8 cellular contexts compared by ENCODE assay signal in genomic region chr2:208254118-208254870, GRCh38. TPM values are rescaled to one million over a fixed set of nuclear protein-coding genes. Genes with fewer than 3 reads are reported as not detected.
DNase-seq lines count a peak whose midpoint lies in the region; ATAC-seq and TF ChIP-seq lines count a peak whose summit lies in the region.

No MANE protein-coding gene starts in this region.

- H3K27ac ChIP-seq in RWPE2 (ENCODE audit: poor library complexity, severe bottlenecking) (peak overlapping the region; percentile 66), substantia nigra (ENCODE audit: low read depth, low read length, poor library complexity, severe bottlenecking) (peak overlapping the region; percentile 75)

- H3K27me3 ChIP-seq in RWPE2 (ENCODE audit: insufficient read depth, poor library complexity, severe bottlenecking) = no peaks in the 10 kb centered on the region

- peaks cover 43% of the 10 kb centered on the region for H3K36me3 ChIP-seq in RWPE2 (ENCODE audit: low read depth)

- no peaks in the 10 kb centered on the region for H3K9me3 ChIP-seq in RWPE2 (ENCODE audit: severe bottlenecking)

- TF ChIP-seq CTCF in RWPE2 (IDR thresholded peaks at IDR 0.05; ENCODE audit: poor library complexity, severe bottlenecking) = peak; percentile 76

- ATAC-seq in GM21723 (IDR thresholded peaks at IDR 0.05; ENCODE audit: unreplicated experiment) (peak; percentile 71), RWPE2 (ENCODE audit: low read depth) (peak; percentile 73)

- H3K4me1 ChIP-seq in RWPE2 (ENCODE audit: insufficient read depth, poor library complexity, severe bottlenecking) = peaks cover 16% of the 10 kb centered on the region

- DNase-seq in Daoy (ENCODE audit: low read depth) (peak; percentile 79), RWPE2 (ENCODE audit: low spot score) (peak; percentile 76), foreskin melanocyte (peak; percentile 67), non-pigmented ciliary epithelial cell (ENCODE audit: low read depth) (peak; percentile 40), substantia nigra (lab: John Stamatoyannopoulos, UW) (peak; percentile 28 to 90 (median 77))
- peak; percentile 84 for DNase-seq in Jurkat, Clone E6-1 (ENCODE audit: low read depth, low spot score)
- peak; percentile 69 for DNase-seq in activated gamma-delta T cell treated with anti-CD3 and anti-CD28 coated beads, Interleukin-2, amount 50 U/mL, for 16 hours (ENCODE audit: low read depth)

- H3K4me3 ChIP-seq in Jurkat, Clone E6-1 (ENCODE audit: low read length) = peak overlapping the region; percentile 98
- peak overlapping the region; percentile 56 for H3K4me3 ChIP-seq in RWPE2 (ENCODE audit: severe bottlenecking)

RNA-seq across cellular contexts. Expression of gene IDH1, which starts 0.6 kb away (rescaled TPM):
- 48.1 and 51.1 TPM in 2 replicates for total RNA-seq in Daoy (2014; rRNA removed; shearing (Covaris generic))
- polyA plus RNA-seq in Jurkat, Clone E6-1 (2012; ENCODE audit: insufficient read depth, insufficient read length) = 29.0 TPM

RNA-seq across cellular contexts. Expression of gene PIKFYVE, which starts 11.8 kb away (rescaled TPM):
- total RNA-seq in Daoy (2014; rRNA removed; shearing (Covaris generic)) = 11.4 and 12.5 TPM in 2 replicates
- polyA plus RNA-seq in Jurkat, Clone E6-1 (2012; ENCODE audit: insufficient read depth, insufficient read length) = 29.8 TPM

Comparison
In these comparisons a context has a peak if more than half of its experiments do, and no peak if none do; other contexts are left out.
1. Peak in every context shown above with its lines: DNase-seq, ATAC-seq, H3K4me3 ChIP-seq and H3K27ac ChIP-seq.